1 cellular context compared by ENCODE assay signal in genomic region chr17:82100502-82101298, GRCh38.
TF ChIP-seq lines count a peak whose summit lies in the region.

No MANE protein-coding gene starts in this region.

TF ChIP-seq in WTC11, 78 proteins besides CTCF, POLR2A, EP300 and RAD21 (continued from another document):
- no peak for TF ChIP-seq ZBTB43 (CRISPR knock-in tag; IDR thresholded peaks at IDR 0.05)
- no peak for TF ChIP-seq ZNF425 (CRISPR knock-in tag; conservative IDR thresholded peaks at IDR 0.05)
- TF ChIP-seq PRRX2 (CRISPR knock-in tag; IDR thresholded peaks at IDR 0.05) = no peak
- TF ChIP-seq, protein P1, sequence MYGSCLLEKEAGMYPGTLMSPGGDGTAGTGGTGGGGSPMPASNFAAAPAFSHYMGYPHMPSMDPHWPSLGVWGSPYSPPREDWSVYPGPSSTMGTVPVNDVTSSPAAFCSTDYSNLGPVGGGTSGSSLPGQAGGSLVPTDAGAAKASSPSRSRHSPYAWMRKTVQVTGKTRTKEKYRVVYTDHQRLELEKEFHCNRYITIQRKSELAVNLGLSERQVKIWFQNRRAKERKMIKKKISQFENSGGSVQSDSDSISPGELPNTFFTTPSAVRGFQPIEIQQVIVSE (CRISPR knock-in tag; IDR thresholded peaks at IDR 0.05; ENCODE audit: borderline replicate concordance) = no peak
- TF ChIP-seq, protein P2, sequence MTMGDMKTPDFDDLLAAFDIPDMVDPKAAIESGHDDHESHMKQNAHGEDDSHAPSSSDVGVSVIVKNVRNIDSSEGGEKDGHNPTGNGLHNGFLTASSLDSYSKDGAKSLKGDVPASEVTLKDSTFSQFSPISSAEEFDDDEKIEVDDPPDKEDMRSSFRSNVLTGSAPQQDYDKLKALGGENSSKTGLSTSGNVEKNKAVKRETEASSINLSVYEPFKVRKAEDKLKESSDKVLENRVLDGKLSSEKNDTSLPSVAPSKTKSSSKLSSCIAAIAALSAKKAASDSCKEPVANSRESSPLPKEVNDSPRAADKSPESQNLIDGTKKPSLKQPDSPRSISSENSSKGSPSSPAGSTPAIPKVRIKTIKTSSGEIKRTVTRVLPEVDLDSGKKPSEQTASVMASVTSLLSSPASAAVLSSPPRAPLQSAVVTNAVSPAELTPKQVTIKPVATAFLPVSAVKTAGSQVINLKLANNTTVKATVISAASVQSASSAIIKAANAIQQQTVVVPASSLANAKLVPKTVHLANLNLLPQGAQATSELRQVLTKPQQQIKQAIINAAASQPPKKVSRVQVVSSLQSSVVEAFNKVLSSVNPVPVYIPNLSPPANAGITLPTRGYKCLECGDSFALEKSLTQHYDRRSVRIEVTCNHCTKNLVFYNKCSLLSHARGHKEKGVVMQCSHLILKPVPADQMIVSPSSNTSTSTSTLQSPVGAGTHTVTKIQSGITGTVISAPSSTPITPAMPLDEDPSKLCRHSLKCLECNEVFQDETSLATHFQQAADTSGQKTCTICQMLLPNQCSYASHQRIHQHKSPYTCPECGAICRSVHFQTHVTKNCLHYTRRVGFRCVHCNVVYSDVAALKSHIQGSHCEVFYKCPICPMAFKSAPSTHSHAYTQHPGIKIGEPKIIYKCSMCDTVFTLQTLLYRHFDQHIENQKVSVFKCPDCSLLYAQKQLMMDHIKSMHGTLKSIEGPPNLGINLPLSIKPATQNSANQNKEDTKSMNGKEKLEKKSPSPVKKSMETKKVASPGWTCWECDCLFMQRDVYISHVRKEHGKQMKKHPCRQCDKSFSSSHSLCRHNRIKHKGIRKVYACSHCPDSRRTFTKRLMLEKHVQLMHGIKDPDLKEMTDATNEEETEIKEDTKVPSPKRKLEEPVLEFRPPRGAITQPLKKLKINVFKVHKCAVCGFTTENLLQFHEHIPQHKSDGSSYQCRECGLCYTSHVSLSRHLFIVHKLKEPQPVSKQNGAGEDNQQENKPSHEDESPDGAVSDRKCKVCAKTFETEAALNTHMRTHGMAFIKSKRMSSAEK (CRISPR knock-in tag; IDR thresholded peaks at IDR 0.05; ENCODE audit: borderline replicate concordance) = no peak
- no peak for TF ChIP-seq ATF6 (CRISPR knock-in tag; IDR thresholded peaks at IDR 0.05)
- TF ChIP-seq CREB1 (CRISPR knock-in tag; IDR thresholded peaks at IDR 0.05) = no peak
- no peak for TF ChIP-seq FOXJ3 (CRISPR knock-in tag; IDR thresholded peaks at IDR 0.05; ENCODE audit: borderline replicate concordance)
- no peak for TF ChIP-seq ZNF219 (CRISPR knock-in tag; IDR thresholded peaks at IDR 0.05; ENCODE audit: borderline replicate concordance)
- TF ChIP-seq CREM (CRISPR knock-in tag; IDR thresholded peaks at IDR 0.05) = no peak
- no peak for TF ChIP-seq FOXP4 (CRISPR knock-in tag; IDR thresholded peaks at IDR 0.05)
- no peak for TF ChIP-seq GTF2I (CRISPR knock-in tag; conservative IDR thresholded peaks at IDR 0.05)
TF ChIP-seq in WTC11: peak in this region for 0.
